Comparison of ENCODE assay signal across 10 cellular contexts in genomic region chr5:398475-399295, GRCh38. TPM values are rescaled to one million over a fixed set of nuclear protein-coding genes. Genes with fewer than 3 reads are reported as not detected.
DNase-seq lines count a peak whose midpoint lies in the region; ATAC-seq and TF ChIP-seq lines count a peak whose summit lies in the region.
"Had no signal": no experiment of that assay in that cellular context is flagged by ENCODE, and none has a peak within 500 bp of the region (broad histone marks: within the 10 kb centered on the region; RNA-seq: fewer than 3 reads in every experiment).

No MANE protein-coding gene starts in this region.

- no peak overlapping the region for H2BK5ac ChIP-seq in mesendoderm (ENCODE audit: low read length)

- H3F3A ChIP-seq in SU-DHL-6 (ENCODE audit: insufficient read depth), result peaks cover 23% of the 10 kb centered on the region

- no peak overlapping the region for H2AK5ac ChIP-seq in mesendoderm (ENCODE audit: low read length)

- TF ChIP-seq CTCF in AG04450 (IDR thresholded peaks at IDR 0.05; ENCODE audit: low read depth, low read length) (no peak), SU-DHL-6 (IDR thresholded peaks at IDR 0.05; ENCODE audit: insufficient read depth, low read length, poor library complexity, severe bottlenecking) (no peak)

- H4K5ac ChIP-seq in mesendoderm (ENCODE audit: low read length), result no peak overlapping the region

- no peak overlapping the region for H3K23ac ChIP-seq in mesendoderm (ENCODE audit: low read length)

- H3K9me3 ChIP-seq in AG04450 (ENCODE audit: control insufficient read depth, insufficient read depth, low read length), result no peaks in the 10 kb centered on the region; the same call in 1 of the 2 replicates
- no peaks in the 10 kb centered on the region for H3K9me3 ChIP-seq in SU-DHL-6 (ENCODE audit: insufficient read depth, low read length)

- H3K18ac ChIP-seq in mesendoderm (ENCODE audit: low read length), result no peak overlapping the region

- H3K27me3 ChIP-seq in AG04450 (ENCODE audit: control insufficient read depth, insufficient read depth, low read length) (no peaks in the 10 kb centered on the region), SU-DHL-6 (ENCODE audit: low read length) (no peaks in the 10 kb centered on the region), mesendoderm (ENCODE audit: insufficient read depth, low read length, poor library complexity) (no peaks in the 10 kb centered on the region)

- H2BK15ac ChIP-seq in mesendoderm (replicated peaks; ENCODE audit: low read depth), result no peak overlapping the region

- H3K56ac ChIP-seq in mesendoderm (ENCODE audit: low read length), result no peak overlapping the region

- H3K9ac ChIP-seq in SU-DHL-6 (ENCODE audit: low read length) (peak overlapping the region; percentile 45), mesendoderm (ENCODE audit: low read length) (no peak overlapping the region)

- WGBS in mesendoderm (ENCODE audit: extremely low coverage, insufficient coverage, low lambda C conversion rate), result no CpG with 5 or more reads among the region's 35 CpGs

- peak overlapping the region in 1 of 2 donors; percentile 77 for H3K27ac Mint-ChIP-seq in natural killer cell treated with Interleukin-12 subunit alpha and Interleukin-12 subunit beta and Interleukin-15 and Interleukin-18, amount 100 ng/mL, for 72 hours

- H3K36me3 Mint-ChIP-seq in natural killer cell treated with Interleukin-12 subunit alpha and Interleukin-12 subunit beta and Interleukin-15 and Interleukin-18, amount 100 ng/mL, for 72 hours, result no peaks in the 10 kb centered on the region

- H3K79me2 ChIP-seq in SU-DHL-6 (ENCODE audit: insufficient read depth, low read length), result no peaks in the 10 kb centered on the region
- no peaks in the 10 kb centered on the region for H3K79me2 ChIP-seq in mesendoderm (ENCODE audit: control insufficient read depth, insufficient read depth, low read length)

- no peak overlapping the region for H3K4ac ChIP-seq in mesendoderm (ENCODE audit: low read depth, low read length)

- no peaks in the 10 kb centered on the region for H3K9me3 Mint-ChIP-seq in natural killer cell treated with Interleukin-12 subunit alpha and Interleukin-12 subunit beta and Interleukin-15 and Interleukin-18, amount 100 ng/mL, for 72 hours

- no peaks in the 10 kb centered on the region for H3K9me2 ChIP-seq in SU-DHL-6 (replicated peaks; ENCODE audit: insufficient read depth, low read length)

- H3K27me3 Mint-ChIP-seq in natural killer cell treated with Interleukin-12 subunit alpha and Interleukin-12 subunit beta and Interleukin-15 and Interleukin-18, amount 100 ng/mL, for 72 hours, result peaks cover 9 to 14% of the 10 kb centered on the region in 2 donors

- peaks cover 3 to 16% of the 10 kb centered on the region in 2 donors for H3K4me1 Mint-ChIP-seq in natural killer cell treated with Interleukin-12 subunit alpha and Interleukin-12 subunit beta and Interleukin-15 and Interleukin-18, amount 100 ng/mL, for 72 hours (ENCODE audit: low read depth in 2 of 2)

- H3K4me3 ChIP-seq in AG04450 (ENCODE audit: low read depth, low read length) (no peak overlapping the region), SU-DHL-6 (ENCODE audit: insufficient read depth, low read length, poor library complexity, severe bottlenecking) (no peak overlapping the region), mesendoderm (ENCODE audit: low read length) (no peak overlapping the region)

- H3K4me2 ChIP-seq in SU-DHL-6 (ENCODE audit: low read depth, low read length, poor library complexity, severe bottlenecking) (peak overlapping the region; percentile 38), mesendoderm (ENCODE audit: low read length) (no peak overlapping the region)

- H3K4me3 Mint-ChIP-seq in natural killer cell treated with Interleukin-12 subunit alpha and Interleukin-12 subunit beta and Interleukin-15 and Interleukin-18, amount 100 ng/mL, for 72 hours, result no peak overlapping the region

- no peak overlapping the region for H2BK120ac ChIP-seq in mesendoderm (ENCODE audit: low read depth, low read length)

- H4K20me1 ChIP-seq in SU-DHL-6 (ENCODE audit: low read depth, low read length), result no peaks in the 10 kb centered on the region

- no peaks in the 10 kb centered on the region for H3K4me1 ChIP-seq in mesendoderm (ENCODE audit: control insufficient read depth, low read depth, low read length)

- DNase-seq in AG04450 (ENCODE audit: low read depth, low spot score) (no peak), DMS53 treated with DMSO at 0.1 percent for 48 hours (lab: John Stamatoyannopoulos, UW; ENCODE audit: unreplicated experiment) (peak; percentile 50), mesendoderm (peak; percentile 23), HCEC 1CT (no peak), dedifferentiated amniotic fluid mesenchymal stem cell (ENCODE audit: extremely low spot score) (no peak), HuH-7 (ENCODE audit: low spot score) (no peak)
- DNase-seq in natural killer cell treated with Interleukin-12 subunit alpha and Interleukin-12 subunit beta and Interleukin-15 and Interleukin-18, amount 100 ng/mL, for 72 hours (ENCODE audit: low spot score), result no peak
- DNase-seq: NCI-H2107; stimulated activated CD4-positive, alpha-beta T cell treated with anti-CD3 and anti-CD28 coated beads, Interleukin-4, amount 100 ng/mL, for 1 hour had no signal

- H4K8ac ChIP-seq in mesendoderm (ENCODE audit: low read depth, low read length), result no peak overlapping the region

- H3K27ac ChIP-seq in AG04450 (ENCODE audit: low read depth, low read length), result peak overlapping the region; percentile 100
- peak overlapping the region; percentile 92 for H3K27ac ChIP-seq in SU-DHL-6 (ENCODE audit: low read depth, low read length)
- H3K27ac ChIP-seq in mesendoderm (ENCODE audit: low read depth, low read length), result no peak overlapping the region

- no peak for ATAC-seq in natural killer cell treated with Interleukin-12 subunit alpha and Interleukin-12 subunit beta and Interleukin-15 and Interleukin-18, amount 100 ng/mL, for 72 hours

- no peak overlapping the region for H2AFZ ChIP-seq in SU-DHL-6 (ENCODE audit: low read depth, low read length, severe bottlenecking)

- POLR2A ChIA-PET in AG04450 (lab: Yijun Ruan, JAX), result interaction anchor here (1.4 kb wide), 1 partner anchor 27 kb away, joined by 4 read pairs; no protein-coding TSS in a partner anchor

- CTCF ChIA-PET in AG04450 (lab: Charles Lee), result no interaction called here

- H3K36me3 ChIP-seq in SU-DHL-6 (ENCODE audit: low read length), result no peaks in the 10 kb centered on the region
- H3K36me3 ChIP-seq in mesendoderm (ENCODE audit: control insufficient read depth, insufficient read depth, low read length), result no peaks in the 10 kb centered on the region

- H3K79me1 ChIP-seq in mesendoderm (ENCODE audit: low read length), result no peaks in the 10 kb centered on the region

RNA-seq across cellular contexts. Expression of gene EXOC3, which starts 44.3 kb away (rescaled TPM):
- 27.3 and 32.9 TPM in 2 replicates for polyA plus RNA-seq in AG04450 (2011; rRNA removed)
- polyA minus RNA-seq in AG04450 (2011; rRNA and poly(A)+ RNA removed), result 31.7 and 38.2 TPM in 2 replicates
- polyA plus RNA-seq in mesendoderm (2013, experiment 1 of 2), result 16.9 TPM
- polyA plus RNA-seq in mesendoderm (2013, experiment 2 of 2), result 16.9 TPM
- 10 to 100 TPM; 60.2 to 89.8 TPM for total RNA-seq in natural killer cell treated with Interleukin-12 subunit alpha and Interleukin-12 subunit beta and Interleukin-15 and Interleukin-18, amount 100 ng/mL, for 72 hours

Comparison
In these comparisons a context has a peak if more than half of its experiments do, and no peak if none do; other contexts are left out.
1. DNase-seq: peak in DMS53 treated with DMSO at 0.1 percent for 48 hours (single experiment) and mesendoderm (single experiment); none in AG04450 (single experiment), HCEC 1CT (single experiment), dedifferentiated amniotic fluid mesenchymal stem cell (single experiment), HuH-7 (single experiment) and natural killer cell treated with Interleukin-12 subunit alpha and Interleukin-12 subunit beta and Interleukin-15 and Interleukin-18, amount 100 ng/mL, for 72 hours (single experiment).